In the genomic region with DNA sequence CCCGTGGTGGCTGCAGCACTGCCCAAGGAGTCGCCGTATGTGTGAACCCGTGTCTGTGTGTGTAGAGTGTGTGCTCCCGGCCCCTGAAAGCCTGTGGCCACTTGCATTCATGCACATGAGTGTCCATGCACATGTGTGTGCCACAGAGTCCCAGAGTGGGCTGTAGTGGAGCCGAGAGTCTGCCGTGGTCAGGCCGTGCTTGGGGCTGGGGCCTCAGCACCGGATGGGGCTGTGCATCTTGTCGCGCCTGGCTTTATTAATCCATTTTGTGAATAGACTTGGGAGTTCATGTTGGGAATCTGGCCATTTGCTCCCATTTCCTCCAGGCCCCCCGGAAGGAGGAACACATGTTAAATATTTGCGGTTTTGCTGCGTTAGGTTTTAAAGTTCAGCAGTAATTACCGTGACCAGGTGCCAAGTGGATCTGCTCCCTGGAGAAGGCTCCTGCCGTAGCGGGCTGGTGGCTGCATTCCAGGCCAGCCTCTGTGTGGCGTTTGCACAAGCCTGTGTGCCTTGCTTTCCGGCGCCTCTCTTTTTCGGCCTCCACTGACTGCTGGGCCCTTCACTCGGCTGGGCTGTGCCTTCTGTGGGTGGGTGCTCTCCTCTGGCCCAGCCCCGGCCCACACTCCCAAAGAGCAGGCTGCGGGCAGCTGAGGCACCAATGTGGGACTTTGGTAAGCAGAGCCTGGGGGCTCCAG, we compare ENCODE assay signal across 1 cellular context.
TF ChIP-seq lines count a peak whose summit lies in the region.

No MANE protein-coding gene starts in this region.

TF ChIP-seq in HepG2, 621 proteins besides CTCF, POLR2A, EP300 and RAD21 (continued from another document):
- TF ChIP-seq, protein P1, sequence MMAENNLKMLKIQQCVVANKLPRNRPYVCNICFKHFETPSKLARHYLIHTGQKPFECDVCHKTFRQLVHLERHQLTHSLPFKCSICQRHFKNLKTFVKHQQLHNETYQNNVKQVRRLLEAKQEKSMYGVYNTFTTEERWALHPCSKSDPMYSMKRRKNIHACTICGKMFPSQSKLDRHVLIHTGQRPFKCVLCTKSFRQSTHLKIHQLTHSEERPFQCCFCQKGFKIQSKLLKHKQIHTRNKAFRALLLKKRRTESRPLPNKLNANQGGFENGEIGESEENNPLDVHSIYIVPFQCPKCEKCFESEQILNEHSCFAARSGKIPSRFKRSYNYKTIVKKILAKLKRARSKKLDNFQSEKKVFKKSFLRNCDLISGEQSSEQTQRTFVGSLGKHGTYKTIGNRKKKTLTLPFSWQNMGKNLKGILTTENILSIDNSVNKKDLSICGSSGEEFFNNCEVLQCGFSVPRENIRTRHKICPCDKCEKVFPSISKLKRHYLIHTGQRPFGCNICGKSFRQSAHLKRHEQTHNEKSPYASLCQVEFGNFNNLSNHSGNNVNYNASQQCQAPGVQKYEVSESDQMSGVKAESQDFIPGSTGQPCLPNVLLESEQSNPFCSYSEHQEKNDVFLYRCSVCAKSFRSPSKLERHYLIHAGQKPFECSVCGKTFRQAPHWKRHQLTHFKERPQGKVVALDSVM (CRISPR knock-in tag; IDR thresholded peaks at IDR 0.05) = peak; percentile 61
- TF ChIP-seq MEIS2 (CRISPR knock-in tag; IDR thresholded peaks at IDR 0.05) (no peak), TEAD3 (CRISPR knock-in tag; optimal IDR thresholded peaks at IDR 0.05; ENCODE audit: borderline replicate concordance) (peak; percentile 29), SRSF9 (IDR thresholded peaks at IDR 0.05; ENCODE audit: borderline replicate concordance, insufficient read depth, low read depth, low read length, poor library complexity, severe bottlenecking) (no peak)
